Comparison of ENCODE assay signal across 8 cellular contexts in genomic region chr6:169212897-169213813, GRCh38. TPM values are rescaled to one million over a fixed set of nuclear protein-coding genes. Genes with fewer than 3 reads are reported as not detected.
DNase-seq lines count a peak whose midpoint lies in the region; ATAC-seq and TF ChIP-seq lines count a peak whose summit lies in the region.

No MANE protein-coding gene starts in this region.

- ATAC-seq in GM21447 (IDR thresholded peaks at IDR 0.05; ENCODE audit: unreplicated experiment) = peak; percentile 100
- ATAC-seq in RWPE2 (ENCODE audit: low read depth) = peak; percentile 97
- peak; percentile 100 for ATAC-seq in stimulated activated naive CD8-positive, alpha-beta T cell treated with anti-CD3 and anti-CD28 coated beads, Interleukin-15, Interleukin-2, amounts not matched to agents 100 U/mL and 50 U/mL, for 24 hours

- H3K9me3 ChIP-seq in HUES6 (ENCODE audit: control insufficient read depth, insufficient read depth, low read depth, low read length) = no peaks in the 10 kb centered on the region
- no peaks in the 10 kb centered on the region for H3K9me3 ChIP-seq in RWPE2 (ENCODE audit: severe bottlenecking)

- H3K27ac Mint-ChIP-seq in Calu3 (ENCODE audit: unreplicated experiment) (no peak overlapping the region), nephron progenitor cell (no peak overlapping the region)

- TF ChIP-seq CTCF in Calu3 (IDR thresholded peaks at IDR 0.05; ENCODE audit: unreplicated experiment) (peak; percentile 34), RWPE2 (IDR thresholded peaks at IDR 0.05; ENCODE audit: poor library complexity, severe bottlenecking) (peak; percentile 70), foreskin fibroblast (IDR thresholded peaks at IDR 0.05; ENCODE audit: low read depth, low read length) (peak; percentile 9), nephron progenitor cell (IDR thresholded peaks at IDR 0.05) (no peak)

- CTCF ChIA-PET in Calu3 (lab: Charles Lee) = interaction anchor here (0.7 kb wide), 1 partner anchor 25 kb away, joined by 5 read pairs; no protein-coding TSS in a partner anchor

- peaks cover 7% of the 10 kb centered on the region; the same call in 1 of the 2 replicates for H3K4me1 ChIP-seq in HUES6 (ENCODE audit: control insufficient read depth, insufficient read depth, low read length)
- peaks cover 17% of the 10 kb centered on the region for H3K4me1 ChIP-seq in RWPE2 (ENCODE audit: insufficient read depth, poor library complexity, severe bottlenecking)

- H3K9me3 Mint-ChIP-seq in Calu3 (ENCODE audit: low read depth, unreplicated experiment) (peaks cover 2% of the 10 kb centered on the region), nephron progenitor cell (peaks cover 25% of the 10 kb centered on the region)

- H3K4me3 Mint-ChIP-seq in Calu3 (ENCODE audit: low read depth, unreplicated experiment) (peak overlapping the region; percentile 34), nephron progenitor cell (peak overlapping the region; percentile 72)

- DNase-seq in Calu3 (peak; percentile 96), RWPE2 (ENCODE audit: low spot score) (no peak), activated gamma-delta T cell treated with Interleukin-2 at 50 U/mL for 16 hours (peak; percentile 84), foreskin fibroblast (peak; percentile 89 to 95), nephron progenitor cell (peak; percentile 92)
- DNase-seq in stimulated activated naive CD8-positive, alpha-beta T cell treated with anti-CD3 and anti-CD28 coated beads, Interleukin-15, Interleukin-2, amounts not matched to agents 100 U/mL and 50 U/mL, for 24 hours = peak; percentile 91

- no TSS peak for BruUV-seq in Calu3 (replicated peaks; lab: Mats Ljungman, UMichigan)

- peak overlapping the region; percentile 42 for H3K4me3 ChIP-seq in HUES6 (ENCODE audit: low read depth, low read length)
- H3K4me3 ChIP-seq in RWPE2 (ENCODE audit: severe bottlenecking) = peak overlapping the region; percentile 8
- peak overlapping the region in 1 of 2 donors; percentile 11 for H3K4me3 ChIP-seq in foreskin fibroblast (ENCODE audit: low read depth in 1 of 2, low read length in 2 of 2)

- no peaks in the 10 kb centered on the region for H3K27me3 ChIP-seq in HUES6 (ENCODE audit: control insufficient read depth, insufficient read depth, low read length)
- H3K27me3 ChIP-seq in RWPE2 (ENCODE audit: insufficient read depth, poor library complexity, severe bottlenecking) = no peaks in the 10 kb centered on the region

- H3K27ac ChIP-seq in HUES6 (ENCODE audit: low read depth, low read length) (peak overlapping the region; percentile 38; the same call in 1 of the 2 replicates), RWPE2 (ENCODE audit: poor library complexity, severe bottlenecking) (peak overlapping the region; percentile 38)

- peaks cover 39% of the 10 kb centered on the region for H3K4me1 Mint-ChIP-seq in Calu3 (ENCODE audit: low read depth, unreplicated experiment)
- H3K4me1 Mint-ChIP-seq in nephron progenitor cell = peaks cover 17% of the 10 kb centered on the region

- peaks cover 6% of the 10 kb centered on the region for H3K36me3 ChIP-seq in HUES6 (ENCODE audit: control insufficient read depth, insufficient read depth, low read length)
- no peaks in the 10 kb centered on the region for H3K36me3 ChIP-seq in RWPE2 (ENCODE audit: low read depth)

- H3K27me3 Mint-ChIP-seq in Calu3 (ENCODE audit: unreplicated experiment) = no peaks in the 10 kb centered on the region
- H3K27me3 Mint-ChIP-seq in nephron progenitor cell (ENCODE audit: low read depth, poor library complexity) = peaks cover 7% of the 10 kb centered on the region

- H3K36me3 Mint-ChIP-seq in Calu3 (ENCODE audit: insufficient read depth, unreplicated experiment) (no peaks in the 10 kb centered on the region), nephron progenitor cell (ENCODE audit: low read depth) (peaks cover 3% of the 10 kb centered on the region)

- no peak overlapping the region for H3K9ac ChIP-seq in HUES6 (ENCODE audit: low read length)

- intact Hi-C loops in Calu3 (cut with micrococcal nuclease; ENCODE audit: unreplicated experiment) = loop anchor here (5.0 kb wide), 1 partner anchor 79 kb away; no protein-coding TSS in a partner anchor

RNA-seq across cellular contexts. Expression of gene THBS2, which starts 40.5 kb away (rescaled TPM):
- total RNA-seq in Calu3 (2022) = not detected in 2 replicates
